33 cellular contexts compared by ENCODE assay signal in the genomic region with DNA sequence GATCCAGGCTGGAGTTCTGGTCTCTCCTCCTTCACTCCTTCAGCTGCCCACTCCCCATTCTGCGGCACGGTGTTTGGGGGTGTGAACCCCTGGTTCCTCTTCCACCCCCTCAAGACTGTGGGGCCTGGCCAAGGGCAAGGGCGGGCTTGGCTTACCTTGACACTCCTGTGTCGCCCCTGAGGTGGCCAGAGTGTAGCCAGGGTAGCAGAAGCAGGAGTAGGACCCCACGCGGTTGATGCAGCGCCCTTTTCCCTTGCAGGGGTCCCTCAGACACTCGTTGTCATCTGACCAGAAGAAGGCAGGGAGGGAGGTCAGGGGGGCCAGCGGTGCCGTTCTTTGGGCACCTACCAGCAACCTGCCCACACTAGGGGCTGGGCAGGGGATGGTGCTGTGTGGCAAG.
"Had no signal": no experiment of that assay in that cellular context is flagged by ENCODE, and none has a peak within 500 bp of the region (broad histone marks: within the 10 kb centered on the region; RNA-seq: fewer than 3 reads in every experiment).

No MANE protein-coding gene starts in this region.

- H3K27me3 ChIP-seq: ascending aorta had no signal

- H3K4me1 Mint-ChIP-seq: activated CD4-positive, alpha-beta T cell treated with anti-CD3 and anti-CD28 coated beads, Interleukin-2, amount 10 ng/mL, durations not matched to agents 24 days and 14 days; activated naive CD4-positive, alpha-beta T cell treated with anti-CD3 and anti-CD28 coated beads, Interleukin-2, amount 10 ng/mL, durations not matched to agents 7 days and 5 days; activated naive CD4-positive, alpha-beta T cell treated with anti-CD3 and anti-CD28 coated beads, Interleukin-2, amount 50 U/mL, for 24 hours; activated naive CD8-positive, alpha-beta T cell treated with anti-CD3 and anti-CD28 coated beads, Interleukin-2, amount 10 ng/mL, durations not matched to agents 7 days and 5 days; activated naive CD8-positive, alpha-beta T cell treated with anti-CD3 and anti-CD28 coated beads, Interleukin-2, amount 50 U/mL, for 24 hours had no signal

- H3K27me3 Mint-ChIP-seq: activated naive CD4-positive, alpha-beta T cell treated with anti-CD3 and anti-CD28 coated beads, Interleukin-2, amount 50 U/mL, for 24 hours; activated naive CD8-positive, alpha-beta T cell had no signal

- H3K36me3 Mint-ChIP-seq: activated CD4-positive, alpha-beta memory T cell treated with anti-CD3 and anti-CD28 coated beads for 36 hours; activated naive CD4-positive, alpha-beta T cell treated with anti-CD3 and anti-CD28 coated beads, Interleukin-2, amount 10 ng/mL, durations not matched to agents 7 days and 5 days; activated naive CD4-positive, alpha-beta T cell treated with anti-CD3 and anti-CD28 coated beads, Interleukin-2, amount 50 U/mL, for 24 hours; activated naive CD8-positive, alpha-beta T cell; activated naive CD8-positive, alpha-beta T cell treated with anti-CD3 and anti-CD28 coated beads, Interleukin-2, amount 10 ng/mL, durations not matched to agents 7 days and 5 days; brain had no signal

- H3K9me3 Mint-ChIP-seq: activated B cell treated with CpG ODN at 0.5 μM for 24 hours; activated CD4-positive, alpha-beta memory T cell treated with anti-CD3 and anti-CD28 coated beads for 36 hours; activated CD4-positive, alpha-beta T cell treated with anti-CD3 and anti-CD28 coated beads, Interleukin-2, amount 10 ng/mL, durations not matched to agents 24 days and 14 days; activated CD8-positive, alpha-beta T cell treated with anti-CD3 and anti-CD28 coated beads for 36 hours; activated naive CD4-positive, alpha-beta T cell treated with anti-CD3 and anti-CD28 coated beads, Interleukin-2, amount 10 ng/mL, durations not matched to agents 7 days and 5 days; activated naive CD4-positive, alpha-beta T cell treated with anti-CD3 and anti-CD28 coated beads, Interleukin-2, amount 50 U/mL, for 24 hours; activated naive CD8-positive, alpha-beta T cell treated with anti-CD3 and anti-CD28 coated beads, Interleukin-2, amount 10 ng/mL, durations not matched to agents 7 days and 5 days; activated naive CD8-positive, alpha-beta T cell treated with anti-CD3 and anti-CD28 coated beads, Interleukin-2, amount 50 U/mL, for 24 hours; activated T-cell treated with anti-CD3 and anti-CD28 coated beads, Interleukin-2, amount 50 U/mL, for 4 hours; activated T-cell treated with anti-CD3 and anti-CD28 coated beads, Interleukin-2, amount 50 U/mL, for 72 hours; activated T-helper 2 cell treated with anti-CD3 and anti-CD28 coated beads, Interferon-gamma antibody, Interleukin-2, Interleukin-4, amounts not matched to agents 10 μg/mL and 5 μg/mL and 100 μg/mL, durations not matched to agents 14 hours and 24 hours and 36 hours; T-helper 1 cell treated with Interleukin-12 subunit alpha and Interleukin-12 subunit beta and Interleukin-4 antibody, amounts not matched to agents 30 μg/mL and 1 μg/mL, for 36 hours; T-helper 2 cell treated with Interferon-gamma antibody and Interleukin-4, amounts not matched to agents 5 μg/mL and 100 μg/mL, for 36 hours had no signal

- DNase-seq: activated B cell treated with CpG ODN at 0.5 μM for 24 hours; activated CD4-positive, alpha-beta memory T cell treated with anti-CD3 and anti-CD28 coated beads for 36 hours; activated CD4-positive, alpha-beta T cell treated with anti-CD3 and anti-CD28 coated beads for 4 hours; activated CD4-positive, alpha-beta T cell treated with anti-CD3 and anti-CD28 coated beads, Interleukin-2, amount 10 ng/mL, durations not matched to agents 24 days and 14 days; activated CD4-positive, alpha-beta T cell treated with anti-CD3 and anti-CD28 coated beads, Interleukin-2, amount 50 U/mL, for 1 hour; activated CD4-positive, alpha-beta T cell treated with anti-CD3 and anti-CD28 coated beads, Interleukin-2, amount 50 U/mL, for 4 hours; activated CD4-positive, CD25-positive, alpha-beta regulatory T cell treated with anti-CD3 and anti-CD28 coated beads, Interleukin-2, amount 50 U/mL, for 72 hours; activated CD8-positive, alpha-beta memory T cell treated with anti-CD3 and anti-CD28 coated beads, Interleukin-2, amount 50 U/mL, for 4 hours; activated CD8-positive, alpha-beta T cell treated with anti-CD3 and anti-CD28 coated beads for 36 hours; activated effector memory CD4-positive, alpha-beta T cell treated with Interleukin-2 at 50 U/mL for 16 hours; activated gamma-delta T cell; activated naive CD4-positive, alpha-beta T cell treated with anti-CD3 and anti-CD28 coated beads, Interleukin-2, amount 10 ng/mL, durations not matched to agents 7 days and 5 days; activated naive CD4-positive, alpha-beta T cell treated with Interleukin-2 at 50 U/mL for 16 hours; activated naive CD8-positive, alpha-beta T cell treated with anti-CD3 and anti-CD28 coated beads, Interleukin-2, amount 10 ng/mL, durations not matched to agents 7 days and 5 days; activated naive CD8-positive, alpha-beta T cell treated with anti-CD3 and anti-CD28 coated beads, Interleukin-2, amount 50 U/mL, for 24 hours; activated T-cell treated with anti-CD3 and anti-CD28 coated beads for 4 hours; activated T-cell treated with anti-CD3 and anti-CD28 coated beads, Interleukin-2, amount 50 U/mL, for 1 hour; activated T-cell treated with anti-CD3 and anti-CD28 coated beads, Interleukin-2, amount 50 U/mL, for 4 hours; activated T-cell treated with anti-CD3 and anti-CD28 coated beads, Interleukin-2, amount 50 U/mL, for 72 hours; amygdala; anterior cingulate cortex; central memory CD4-positive, alpha-beta T cell; T-helper 1 cell; T-helper 2 cell; T-helper 9 cell had no signal

- H3K27ac ChIP-seq: VCaP had no signal

- H3K4me3 Mint-ChIP-seq: activated B cell treated with CpG ODN at 0.5 μM for 24 hours; activated CD4-positive, alpha-beta memory T cell treated with anti-CD3 and anti-CD28 coated beads for 36 hours; activated CD4-positive, alpha-beta T cell treated with anti-CD3 and anti-CD28 coated beads, Interleukin-2, amount 10 ng/mL, durations not matched to agents 24 days and 14 days; activated CD8-positive, alpha-beta T cell treated with anti-CD3 and anti-CD28 coated beads for 36 hours; activated naive CD4-positive, alpha-beta T cell treated with anti-CD3 and anti-CD28 coated beads, Interleukin-2, amount 10 ng/mL, durations not matched to agents 7 days and 5 days; activated naive CD4-positive, alpha-beta T cell treated with anti-CD3 and anti-CD28 coated beads, Interleukin-2, amount 50 U/mL, for 24 hours; activated naive CD8-positive, alpha-beta T cell; activated naive CD8-positive, alpha-beta T cell treated with anti-CD3 and anti-CD28 coated beads, Interleukin-2, amount 10 ng/mL, durations not matched to agents 7 days and 5 days; activated naive CD8-positive, alpha-beta T cell treated with anti-CD3 and anti-CD28 coated beads, Interleukin-2, amount 50 U/mL, for 24 hours; activated T-cell treated with anti-CD3 and anti-CD28 coated beads, Interleukin-2, amount 50 U/mL, for 4 hours; activated T-cell treated with anti-CD3 and anti-CD28 coated beads, Interleukin-2, amount 50 U/mL, for 72 hours; brain; T-helper 1 cell treated with Interleukin-12 subunit alpha and Interleukin-12 subunit beta and Interleukin-4 antibody, amounts not matched to agents 30 μg/mL and 1 μg/mL, for 36 hours; T-helper 2 cell treated with Interferon-gamma antibody and Interleukin-4, amounts not matched to agents 5 μg/mL and 100 μg/mL, for 36 hours had no signal

- H3K4me3 ChIP-seq: ascending aorta had no signal

- H3K9me3 ChIP-seq: ascending aorta had no signal

- H3K27ac Mint-ChIP-seq: activated B cell treated with CpG ODN at 0.5 μM for 24 hours; activated CD4-positive, alpha-beta memory T cell treated with anti-CD3 and anti-CD28 coated beads for 36 hours; activated CD4-positive, alpha-beta T cell treated with anti-CD3 and anti-CD28 coated beads, Interleukin-2, amount 10 ng/mL, durations not matched to agents 24 days and 14 days; activated CD8-positive, alpha-beta T cell treated with anti-CD3 and anti-CD28 coated beads for 36 hours; activated naive CD4-positive, alpha-beta T cell treated with anti-CD3 and anti-CD28 coated beads, Interleukin-2, amount 10 ng/mL, durations not matched to agents 7 days and 5 days; activated naive CD4-positive, alpha-beta T cell treated with anti-CD3 and anti-CD28 coated beads, Interleukin-2, amount 50 U/mL, for 24 hours; activated naive CD8-positive, alpha-beta T cell; activated naive CD8-positive, alpha-beta T cell treated with anti-CD3 and anti-CD28 coated beads, Interleukin-2, amount 10 ng/mL, durations not matched to agents 7 days and 5 days; activated naive CD8-positive, alpha-beta T cell treated with anti-CD3 and anti-CD28 coated beads, Interleukin-2, amount 50 U/mL, for 24 hours; activated T-cell treated with anti-CD3 and anti-CD28 coated beads, Interleukin-2, amount 50 U/mL, for 72 hours; activated T-helper 2 cell treated with anti-CD3 and anti-CD28 coated beads, Interferon-gamma antibody, Interleukin-2, Interleukin-4, amounts not matched to agents 10 μg/mL and 5 μg/mL and 100 μg/mL, durations not matched to agents 14 hours and 24 hours and 36 hours; T-helper 1 cell treated with Interleukin-12 subunit alpha and Interleukin-12 subunit beta and Interleukin-4 antibody, amounts not matched to agents 30 μg/mL and 1 μg/mL, for 36 hours; T-helper 2 cell treated with Interferon-gamma antibody and Interleukin-4, amounts not matched to agents 5 μg/mL and 100 μg/mL, for 36 hours had no signal
